ENCODE assay signal across 1 cellular context in the genomic region with DNA sequence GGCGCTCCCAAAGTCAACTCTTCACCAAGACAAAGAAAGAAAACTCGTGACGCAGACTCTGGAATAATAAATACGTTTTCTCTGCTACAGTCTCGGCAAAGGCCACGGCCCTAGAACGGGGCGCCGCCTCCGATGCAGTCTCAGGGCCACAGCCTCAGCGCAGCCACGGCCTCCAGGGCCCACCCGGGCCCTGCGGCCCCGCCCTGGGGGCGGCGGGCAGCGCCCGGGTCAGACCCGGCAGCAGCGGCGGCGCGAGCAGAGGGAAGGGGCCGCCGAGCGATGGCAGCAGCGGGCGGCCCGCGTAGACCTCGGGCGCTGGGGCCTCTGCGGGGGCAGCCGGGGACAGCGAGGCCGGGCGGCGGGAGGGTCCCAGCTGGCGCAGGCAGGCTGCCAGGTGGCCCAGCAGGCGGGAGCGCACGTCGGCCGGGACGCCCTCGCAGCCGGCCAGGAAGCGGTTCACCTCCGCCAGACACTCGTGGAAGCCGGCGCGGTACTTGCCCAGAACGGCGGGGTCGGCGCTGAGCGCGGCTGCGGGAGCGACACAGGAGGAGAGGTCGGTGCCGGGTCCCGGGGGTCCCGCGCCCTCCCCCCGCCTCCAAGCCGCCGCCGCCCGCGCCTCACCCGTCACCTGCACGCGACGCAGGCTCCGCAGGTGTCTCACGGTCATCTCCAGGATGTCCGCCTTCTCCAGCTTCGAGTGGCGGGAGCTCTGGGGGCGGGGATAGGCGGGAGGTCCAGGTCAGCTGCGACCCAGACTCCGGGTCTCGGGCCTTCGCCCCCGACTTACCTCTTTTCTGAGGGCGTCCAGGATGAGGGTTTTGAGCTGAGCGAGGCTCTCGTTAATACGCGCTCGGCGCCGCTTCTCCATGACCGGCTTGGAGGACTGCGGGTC.
TF ChIP-seq lines count a peak whose summit lies in the region.

No MANE protein-coding gene starts in this region.

TF ChIP-seq in K562, 482 proteins besides CTCF, POLR2A, EP300 and RAD21 (continued from another document and continues in another):
- TF ChIP-seq, protein P1, sequence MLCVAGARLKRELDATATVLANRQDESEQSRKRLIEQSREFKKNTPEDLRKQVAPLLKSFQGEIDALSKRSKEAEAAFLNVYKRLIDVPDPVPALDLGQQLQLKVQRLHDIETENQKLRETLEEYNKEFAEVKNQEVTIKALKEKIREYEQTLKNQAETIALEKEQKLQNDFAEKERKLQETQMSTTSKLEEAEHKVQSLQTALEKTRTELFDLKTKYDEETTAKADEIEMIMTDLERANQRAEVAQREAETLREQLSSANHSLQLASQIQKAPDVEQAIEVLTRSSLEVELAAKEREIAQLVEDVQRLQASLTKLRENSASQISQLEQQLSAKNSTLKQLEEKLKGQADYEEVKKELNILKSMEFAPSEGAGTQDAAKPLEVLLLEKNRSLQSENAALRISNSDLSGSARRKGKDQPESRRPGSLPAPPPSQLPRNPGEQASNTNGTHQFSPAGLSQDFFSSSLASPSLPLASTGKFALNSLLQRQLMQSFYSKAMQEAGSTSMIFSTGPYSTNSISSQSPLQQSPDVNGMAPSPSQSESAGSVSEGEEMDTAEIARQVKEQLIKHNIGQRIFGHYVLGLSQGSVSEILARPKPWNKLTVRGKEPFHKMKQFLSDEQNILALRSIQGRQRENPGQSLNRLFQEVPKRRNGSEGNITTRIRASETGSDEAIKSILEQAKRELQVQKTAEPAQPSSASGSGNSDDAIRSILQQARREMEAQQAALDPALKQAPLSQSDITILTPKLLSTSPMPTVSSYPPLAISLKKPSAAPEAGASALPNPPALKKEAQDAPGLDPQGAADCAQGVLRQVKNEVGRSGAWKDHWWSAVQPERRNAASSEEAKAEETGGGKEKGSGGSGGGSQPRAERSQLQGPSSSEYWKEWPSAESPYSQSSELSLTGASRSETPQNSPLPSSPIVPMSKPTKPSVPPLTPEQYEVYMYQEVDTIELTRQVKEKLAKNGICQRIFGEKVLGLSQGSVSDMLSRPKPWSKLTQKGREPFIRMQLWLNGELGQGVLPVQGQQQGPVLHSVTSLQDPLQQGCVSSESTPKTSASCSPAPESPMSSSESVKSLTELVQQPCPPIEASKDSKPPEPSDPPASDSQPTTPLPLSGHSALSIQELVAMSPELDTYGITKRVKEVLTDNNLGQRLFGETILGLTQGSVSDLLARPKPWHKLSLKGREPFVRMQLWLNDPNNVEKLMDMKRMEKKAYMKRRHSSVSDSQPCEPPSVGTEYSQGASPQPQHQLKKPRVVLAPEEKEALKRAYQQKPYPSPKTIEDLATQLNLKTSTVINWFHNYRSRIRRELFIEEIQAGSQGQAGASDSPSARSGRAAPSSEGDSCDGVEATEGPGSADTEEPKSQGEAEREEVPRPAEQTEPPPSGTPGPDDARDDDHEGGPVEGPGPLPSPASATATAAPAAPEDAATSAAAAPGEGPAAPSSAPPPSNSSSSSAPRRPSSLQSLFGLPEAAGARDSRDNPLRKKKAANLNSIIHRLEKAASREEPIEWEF (CRISPR knock-in tag; IDR thresholded peaks at IDR 0.05) = no peak
- TF ChIP-seq, protein P2, sequence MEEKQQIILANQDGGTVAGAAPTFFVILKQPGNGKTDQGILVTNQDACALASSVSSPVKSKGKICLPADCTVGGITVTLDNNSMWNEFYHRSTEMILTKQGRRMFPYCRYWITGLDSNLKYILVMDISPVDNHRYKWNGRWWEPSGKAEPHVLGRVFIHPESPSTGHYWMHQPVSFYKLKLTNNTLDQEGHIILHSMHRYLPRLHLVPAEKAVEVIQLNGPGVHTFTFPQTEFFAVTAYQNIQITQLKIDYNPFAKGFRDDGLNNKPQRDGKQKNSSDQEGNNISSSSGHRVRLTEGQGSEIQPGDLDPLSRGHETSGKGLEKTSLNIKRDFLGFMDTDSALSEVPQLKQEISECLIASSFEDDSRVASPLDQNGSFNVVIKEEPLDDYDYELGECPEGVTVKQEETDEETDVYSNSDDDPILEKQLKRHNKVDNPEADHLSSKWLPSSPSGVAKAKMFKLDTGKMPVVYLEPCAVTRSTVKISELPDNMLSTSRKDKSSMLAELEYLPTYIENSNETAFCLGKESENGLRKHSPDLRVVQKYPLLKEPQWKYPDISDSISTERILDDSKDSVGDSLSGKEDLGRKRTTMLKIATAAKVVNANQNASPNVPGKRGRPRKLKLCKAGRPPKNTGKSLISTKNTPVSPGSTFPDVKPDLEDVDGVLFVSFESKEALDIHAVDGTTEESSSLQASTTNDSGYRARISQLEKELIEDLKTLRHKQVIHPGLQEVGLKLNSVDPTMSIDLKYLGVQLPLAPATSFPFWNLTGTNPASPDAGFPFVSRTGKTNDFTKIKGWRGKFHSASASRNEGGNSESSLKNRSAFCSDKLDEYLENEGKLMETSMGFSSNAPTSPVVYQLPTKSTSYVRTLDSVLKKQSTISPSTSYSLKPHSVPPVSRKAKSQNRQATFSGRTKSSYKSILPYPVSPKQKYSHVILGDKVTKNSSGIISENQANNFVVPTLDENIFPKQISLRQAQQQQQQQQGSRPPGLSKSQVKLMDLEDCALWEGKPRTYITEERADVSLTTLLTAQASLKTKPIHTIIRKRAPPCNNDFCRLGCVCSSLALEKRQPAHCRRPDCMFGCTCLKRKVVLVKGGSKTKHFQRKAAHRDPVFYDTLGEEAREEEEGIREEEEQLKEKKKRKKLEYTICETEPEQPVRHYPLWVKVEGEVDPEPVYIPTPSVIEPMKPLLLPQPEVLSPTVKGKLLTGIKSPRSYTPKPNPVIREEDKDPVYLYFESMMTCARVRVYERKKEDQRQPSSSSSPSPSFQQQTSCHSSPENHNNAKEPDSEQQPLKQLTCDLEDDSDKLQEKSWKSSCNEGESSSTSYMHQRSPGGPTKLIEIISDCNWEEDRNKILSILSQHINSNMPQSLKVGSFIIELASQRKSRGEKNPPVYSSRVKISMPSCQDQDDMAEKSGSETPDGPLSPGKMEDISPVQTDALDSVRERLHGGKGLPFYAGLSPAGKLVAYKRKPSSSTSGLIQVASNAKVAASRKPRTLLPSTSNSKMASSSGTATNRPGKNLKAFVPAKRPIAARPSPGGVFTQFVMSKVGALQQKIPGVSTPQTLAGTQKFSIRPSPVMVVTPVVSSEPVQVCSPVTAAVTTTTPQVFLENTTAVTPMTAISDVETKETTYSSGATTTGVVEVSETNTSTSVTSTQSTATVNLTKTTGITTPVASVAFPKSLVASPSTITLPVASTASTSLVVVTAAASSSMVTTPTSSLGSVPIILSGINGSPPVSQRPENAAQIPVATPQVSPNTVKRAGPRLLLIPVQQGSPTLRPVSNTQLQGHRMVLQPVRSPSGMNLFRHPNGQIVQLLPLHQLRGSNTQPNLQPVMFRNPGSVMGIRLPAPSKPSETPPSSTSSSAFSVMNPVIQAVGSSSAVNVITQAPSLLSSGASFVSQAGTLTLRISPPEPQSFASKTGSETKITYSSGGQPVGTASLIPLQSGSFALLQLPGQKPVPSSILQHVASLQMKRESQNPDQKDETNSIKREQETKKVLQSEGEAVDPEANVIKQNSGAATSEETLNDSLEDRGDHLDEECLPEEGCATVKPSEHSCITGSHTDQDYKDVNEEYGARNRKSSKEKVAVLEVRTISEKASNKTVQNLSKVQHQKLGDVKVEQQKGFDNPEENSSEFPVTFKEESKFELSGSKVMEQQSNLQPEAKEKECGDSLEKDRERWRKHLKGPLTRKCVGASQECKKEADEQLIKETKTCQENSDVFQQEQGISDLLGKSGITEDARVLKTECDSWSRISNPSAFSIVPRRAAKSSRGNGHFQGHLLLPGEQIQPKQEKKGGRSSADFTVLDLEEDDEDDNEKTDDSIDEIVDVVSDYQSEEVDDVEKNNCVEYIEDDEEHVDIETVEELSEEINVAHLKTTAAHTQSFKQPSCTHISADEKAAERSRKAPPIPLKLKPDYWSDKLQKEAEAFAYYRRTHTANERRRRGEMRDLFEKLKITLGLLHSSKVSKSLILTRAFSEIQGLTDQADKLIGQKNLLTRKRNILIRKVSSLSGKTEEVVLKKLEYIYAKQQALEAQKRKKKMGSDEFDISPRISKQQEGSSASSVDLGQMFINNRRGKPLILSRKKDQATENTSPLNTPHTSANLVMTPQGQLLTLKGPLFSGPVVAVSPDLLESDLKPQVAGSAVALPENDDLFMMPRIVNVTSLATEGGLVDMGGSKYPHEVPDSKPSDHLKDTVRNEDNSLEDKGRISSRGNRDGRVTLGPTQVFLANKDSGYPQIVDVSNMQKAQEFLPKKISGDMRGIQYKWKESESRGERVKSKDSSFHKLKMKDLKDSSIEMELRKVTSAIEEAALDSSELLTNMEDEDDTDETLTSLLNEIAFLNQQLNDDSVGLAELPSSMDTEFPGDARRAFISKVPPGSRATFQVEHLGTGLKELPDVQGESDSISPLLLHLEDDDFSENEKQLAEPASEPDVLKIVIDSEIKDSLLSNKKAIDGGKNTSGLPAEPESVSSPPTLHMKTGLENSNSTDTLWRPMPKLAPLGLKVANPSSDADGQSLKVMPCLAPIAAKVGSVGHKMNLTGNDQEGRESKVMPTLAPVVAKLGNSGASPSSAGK (IDR thresholded peaks at IDR 0.05) = peak; percentile 66; the same call in 1 of the 2 replicates
- TF ChIP-seq NR4A1 (CRISPR knock-in tag; IDR thresholded peaks at IDR 0.05) = no peak
- TF ChIP-seq NR4A1 (tag; IDR thresholded peaks at IDR 0.05) = 0 out of 2 replicates have a peak, but pooled peaks have one; percentile 32
- no peak for TF ChIP-seq ZNF551 (CRISPR knock-in tag; IDR thresholded peaks at IDR 0.05)
- TF ChIP-seq CBX1 (IDR thresholded peaks at IDR 0.05; ENCODE audit: low read depth) = peak; percentile 21; the same call in 1 of the 2 replicates
- TF ChIP-seq BHLHE40 (IDR thresholded peaks at IDR 0.05; ENCODE audit: low read length) = peak; percentile 28; the same call in 1 of the 2 replicates
- TF ChIP-seq FOXM1 (IDR thresholded peaks at IDR 0.05; ENCODE audit: low read depth) = no peak
- TF ChIP-seq FOXM1 (CRISPR knock-in tag; IDR thresholded peaks at IDR 0.05; ENCODE audit: low read depth) = no peak
- peak; percentile 11 for TF ChIP-seq DACH1 (IDR thresholded peaks at IDR 0.05; ENCODE audit: partially characterized antibody)
- no peak for TF ChIP-seq CBFA2T2 (conservative IDR thresholded peaks at IDR 0.05)
- TF ChIP-seq CHD1 (IDR thresholded peaks at IDR 0.05; ENCODE audit: low read length) = peak; percentile 18
- no peak for TF ChIP-seq ZFP36 (IDR thresholded peaks at IDR 0.05; ENCODE audit: low read depth, low read length, partially characterized antibody)
- no peak for TF ChIP-seq PRMT5 (CRISPR knock-in tag; IDR thresholded peaks at IDR 0.05)
- TF ChIP-seq ZNF764 (CRISPR knock-in tag; IDR thresholded peaks at IDR 0.05; ENCODE audit: low read depth) = no peak
- TF ChIP-seq CXXC5 (CRISPR knock-in tag; IDR thresholded peaks at IDR 0.05) = peak; percentile 57
- peak; percentile 64 for TF ChIP-seq RBBP5 (IDR thresholded peaks at IDR 0.05; ENCODE audit: borderline replicate concordance, insufficient read depth, low read length, poor library complexity, severe bottlenecking)
- peak; percentile 88 for TF ChIP-seq CTBP1 (IDR thresholded peaks at IDR 0.05; ENCODE audit: borderline replicate concordance)
- TF ChIP-seq ZSCAN29 (IDR thresholded peaks at IDR 0.05) = peak; percentile 95
- TF ChIP-seq CBX2 (IDR thresholded peaks at IDR 0.05; ENCODE audit: insufficient read depth, low read length, poor library complexity, severe bottlenecking) = no peak
- TF ChIP-seq HNRNPL (IDR thresholded peaks at IDR 0.05; ENCODE audit: low read depth, low read length) = no peak; the same call in 1 of the 2 replicates
- peak; percentile 6; the same call in 1 of the 2 replicates for TF ChIP-seq MYC (IDR thresholded peaks at IDR 0.05; ENCODE audit: low read depth, low read length)
- no peak for TF ChIP-seq MYC (CRISPR knock-in tag; IDR thresholded peaks at IDR 0.05; ENCODE audit: borderline replicate concordance, low read depth)
- TF ChIP-seq, protein P3, sequence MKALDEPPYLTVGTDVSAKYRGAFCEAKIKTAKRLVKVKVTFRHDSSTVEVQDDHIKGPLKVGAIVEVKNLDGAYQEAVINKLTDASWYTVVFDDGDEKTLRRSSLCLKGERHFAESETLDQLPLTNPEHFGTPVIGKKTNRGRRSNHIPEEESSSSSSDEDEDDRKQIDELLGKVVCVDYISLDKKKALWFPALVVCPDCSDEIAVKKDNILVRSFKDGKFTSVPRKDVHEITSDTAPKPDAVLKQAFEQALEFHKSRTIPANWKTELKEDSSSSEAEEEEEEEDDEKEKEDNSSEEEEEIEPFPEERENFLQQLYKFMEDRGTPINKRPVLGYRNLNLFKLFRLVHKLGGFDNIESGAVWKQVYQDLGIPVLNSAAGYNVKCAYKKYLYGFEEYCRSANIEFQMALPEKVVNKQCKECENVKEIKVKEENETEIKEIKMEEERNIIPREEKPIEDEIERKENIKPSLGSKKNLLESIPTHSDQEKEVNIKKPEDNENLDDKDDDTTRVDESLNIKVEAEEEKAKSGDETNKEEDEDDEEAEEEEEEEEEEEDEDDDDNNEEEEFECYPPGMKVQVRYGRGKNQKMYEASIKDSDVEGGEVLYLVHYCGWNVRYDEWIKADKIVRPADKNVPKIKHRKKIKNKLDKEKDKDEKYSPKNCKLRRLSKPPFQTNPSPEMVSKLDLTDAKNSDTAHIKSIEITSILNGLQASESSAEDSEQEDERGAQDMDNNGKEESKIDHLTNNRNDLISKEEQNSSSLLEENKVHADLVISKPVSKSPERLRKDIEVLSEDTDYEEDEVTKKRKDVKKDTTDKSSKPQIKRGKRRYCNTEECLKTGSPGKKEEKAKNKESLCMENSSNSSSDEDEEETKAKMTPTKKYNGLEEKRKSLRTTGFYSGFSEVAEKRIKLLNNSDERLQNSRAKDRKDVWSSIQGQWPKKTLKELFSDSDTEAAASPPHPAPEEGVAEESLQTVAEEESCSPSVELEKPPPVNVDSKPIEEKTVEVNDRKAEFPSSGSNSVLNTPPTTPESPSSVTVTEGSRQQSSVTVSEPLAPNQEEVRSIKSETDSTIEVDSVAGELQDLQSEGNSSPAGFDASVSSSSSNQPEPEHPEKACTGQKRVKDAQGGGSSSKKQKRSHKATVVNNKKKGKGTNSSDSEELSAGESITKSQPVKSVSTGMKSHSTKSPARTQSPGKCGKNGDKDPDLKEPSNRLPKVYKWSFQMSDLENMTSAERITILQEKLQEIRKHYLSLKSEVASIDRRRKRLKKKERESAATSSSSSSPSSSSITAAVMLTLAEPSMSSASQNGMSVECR (CRISPR knock-in tag; IDR thresholded peaks at IDR 0.05) = peak; percentile 13; the same call in 1 of the 2 replicates
- TF ChIP-seq, protein P4, sequence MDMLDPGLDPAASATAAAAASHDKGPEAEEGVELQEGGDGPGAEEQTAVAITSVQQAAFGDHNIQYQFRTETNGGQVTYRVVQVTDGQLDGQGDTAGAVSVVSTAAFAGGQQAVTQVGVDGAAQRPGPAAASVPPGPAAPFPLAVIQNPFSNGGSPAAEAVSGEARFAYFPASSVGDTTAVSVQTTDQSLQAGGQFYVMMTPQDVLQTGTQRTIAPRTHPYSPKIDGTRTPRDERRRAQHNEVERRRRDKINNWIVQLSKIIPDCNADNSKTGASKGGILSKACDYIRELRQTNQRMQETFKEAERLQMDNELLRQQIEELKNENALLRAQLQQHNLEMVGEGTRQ (CRISPR knock-in tag; IDR thresholded peaks at IDR 0.05) = no peak
- no peak for TF ChIP-seq CBX5 (IDR thresholded peaks at IDR 0.05; ENCODE audit: borderline replicate concordance, low read depth)
